Comparison of ENCODE assay signal across 21 cellular contexts in the genomic region with DNA sequence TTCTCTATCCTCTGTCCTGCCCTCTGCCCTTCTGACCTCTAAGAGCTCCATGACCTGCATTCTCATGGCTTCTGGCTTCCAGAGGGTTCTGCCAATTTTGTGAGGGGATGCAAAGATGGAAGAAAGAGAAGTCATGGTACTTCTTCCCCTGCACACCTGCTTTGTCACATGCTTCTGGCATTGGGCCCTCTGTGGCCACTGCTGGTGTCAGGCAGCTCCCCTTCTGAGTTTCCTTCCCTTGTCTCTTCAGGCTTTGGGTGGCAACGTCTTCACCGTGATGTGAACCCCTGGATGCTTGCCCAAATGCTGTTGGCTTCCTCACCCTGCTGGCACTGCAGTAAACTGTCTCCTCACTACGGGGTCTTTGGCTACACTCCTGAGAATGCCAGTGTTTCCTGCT. TPM values are rescaled to one million over a fixed set of nuclear protein-coding genes. Genes with fewer than 3 reads are reported as not detected.
DNase-seq lines count a peak whose midpoint lies in the region; ATAC-seq and TF ChIP-seq lines count a peak whose summit lies in the region.
"Had no signal": no experiment of that assay in that cellular context is flagged by ENCODE, and none has a peak within 500 bp of the region (broad histone marks: within the 10 kb centered on the region; RNA-seq: fewer than 3 reads in every experiment).

No MANE protein-coding gene starts in this region.

- H3K4me1 Mint-ChIP-seq in dendritic cell treated with granulocyte-macrophage colony-stimulating factor and Interleukin-4, amounts not matched to agents 40 ng/mL and 50 ng/mL, for 4 days (ENCODE audit: low read depth): peaks cover 15% of the 10 kb centered on the region
- H3K4me1 Mint-ChIP-seq in immature natural killer cell: no peaks in the 10 kb centered on the region
- peaks cover 9% of the 10 kb centered on the region for H3K4me1 Mint-ChIP-seq in activated CD8-positive, alpha-beta memory T cell treated with anti-CD3 and anti-CD28 coated beads, Interleukin-2, amount 10 ng/mL, durations not matched to agents 7 days and 5 days

- H3K36me3 ChIP-seq in DND-41 (ENCODE audit: insufficient read depth, low read length) (no peaks in the 10 kb centered on the region), OCI-LY7 (ENCODE audit: insufficient read depth, low read length) (no peaks in the 10 kb centered on the region)

- H3K4me1 ChIP-seq in DND-41 (ENCODE audit: insufficient read depth, low read length) (peaks cover 3% of the 10 kb centered on the region; the same call in 1 of the 2 replicates), OCI-LY7 (ENCODE audit: insufficient read depth, low read length, poor library complexity, severe bottlenecking) (peaks cover 45% of the 10 kb centered on the region)

- H3K9me2 ChIP-seq in OCI-LY7 (ENCODE audit: insufficient read depth, low read length): no peaks in the 10 kb centered on the region

- no peak overlapping the region for H3K27ac ChIP-seq in DND-41 (ENCODE audit: low read length)
- no peak overlapping the region for H3K27ac ChIP-seq in OCI-LY7 (ENCODE audit: low read depth, low read length, poor library complexity, severe bottlenecking)
- H3K27ac ChIP-seq: C4-2B had no signal

- H3K27me3 ChIP-seq in DND-41 (ENCODE audit: insufficient read depth, low read length, poor library complexity): no peaks in the 10 kb centered on the region

- no TSS peak for BruUV-seq in OCI-LY7 (replicated peaks; lab: Mats Ljungman, UMichigan)

- peak overlapping the region; percentile 6 for H3K27ac Mint-ChIP-seq in dendritic cell treated with granulocyte-macrophage colony-stimulating factor and Interleukin-4, amounts not matched to agents 40 ng/mL and 50 ng/mL, for 4 days
- H3K27ac Mint-ChIP-seq in immature natural killer cell: no peak overlapping the region
- no peak overlapping the region for H3K27ac Mint-ChIP-seq in activated CD8-positive, alpha-beta memory T cell treated with anti-CD3 and anti-CD28 coated beads, Interleukin-2, amount 10 ng/mL, durations not matched to agents 7 days and 5 days
- H3K27ac Mint-ChIP-seq: CD8-positive, alpha-beta memory T cell had no signal

- H3K27me3 Mint-ChIP-seq in dendritic cell treated with granulocyte-macrophage colony-stimulating factor and Interleukin-4, amounts not matched to agents 40 ng/mL and 50 ng/mL, for 4 days: peaks cover 2% of the 10 kb centered on the region
- H3K27me3 Mint-ChIP-seq in immature natural killer cell (ENCODE audit: low read depth in 3 of 3): peaks cover 0 to 9% (median 6%) of the 10 kb centered on the region in 3 donors
- H3K27me3 Mint-ChIP-seq in activated CD8-positive, alpha-beta memory T cell treated with anti-CD3 and anti-CD28 coated beads, Interleukin-2, amount 10 ng/mL, durations not matched to agents 7 days and 5 days: peaks cover 7% of the 10 kb centered on the region

- ATAC-seq in DND-41 (ENCODE audit: insufficient read depth, low read depth) (no peak), HG02938 (IDR thresholded peaks at IDR 0.05; ENCODE audit: unreplicated experiment) (no peak), GM21526 (IDR thresholded peaks at IDR 0.05; ENCODE audit: low FRiP score, unreplicated experiment) (no peak)
- no peak for ATAC-seq in activated CD8-positive, alpha-beta memory T cell treated with anti-CD3 and anti-CD28 coated beads, Interleukin-2, amount 10 ng/mL, durations not matched to agents 7 days and 5 days
- ATAC-seq: Panc1, SK-N-SH treated with all-trans-retinoic acid at 6 μM for 48 hours had no signal

- no peak overlapping the region for H3K4me3 ChIP-seq in DND-41 (ENCODE audit: low read depth in 1 of 2, low read length in 2 of 2)
- no peak overlapping the region for H3K4me3 ChIP-seq in OCI-LY7 (ENCODE audit: low read depth, low read length, poor library complexity, severe bottlenecking)

- H3K9me3 Mint-ChIP-seq in dendritic cell treated with granulocyte-macrophage colony-stimulating factor and Interleukin-4, amounts not matched to agents 40 ng/mL and 50 ng/mL, for 4 days: no peaks in the 10 kb centered on the region
- no peaks in the 10 kb centered on the region for H3K9me3 Mint-ChIP-seq in immature natural killer cell
- H3K9me3 Mint-ChIP-seq in activated CD8-positive, alpha-beta memory T cell treated with anti-CD3 and anti-CD28 coated beads, Interleukin-2, amount 10 ng/mL, durations not matched to agents 7 days and 5 days (ENCODE audit: low read depth): no peaks in the 10 kb centered on the region
- H3K9me3 Mint-ChIP-seq: CD8-positive, alpha-beta memory T cell had no signal

- no peak overlapping the region for H3K9ac ChIP-seq in DND-41 (ENCODE audit: low read depth, low read length)

- H4K20me1 ChIP-seq in DND-41 (ENCODE audit: insufficient read depth, low read length) (no peaks in the 10 kb centered on the region), OCI-LY7 (ENCODE audit: insufficient read depth, low read length) (no peaks in the 10 kb centered on the region)

- POLR2A ChIA-PET in OCI-LY7 (lab: Charles Lee): interaction anchor here (1.0 to 1.8 kb wide), 5 partner anchors 9 to 41 kb away, joined by 3 to 7 read pairs (median 4); no protein-coding TSS in a partner anchor

- H2AFZ ChIP-seq in DND-41 (ENCODE audit: low read depth, low read length) (peak overlapping the region; percentile 29; the same call in 1 of the 2 replicates), OCI-LY7 (ENCODE audit: low read length) (peak overlapping the region; percentile 44)

- no peaks in the 10 kb centered on the region for H3K79me2 ChIP-seq in DND-41 (ENCODE audit: insufficient read depth, low read length)
- H3K79me2 ChIP-seq in OCI-LY7 (ENCODE audit: insufficient read depth, low read depth, low read length): no peaks in the 10 kb centered on the region

- DNase-seq in DND-41 (no peak), OCI-LY7 (ENCODE audit: low spot score) (peak; percentile 20), immature natural killer cell (no peak)
- DNase-seq in activated CD8-positive, alpha-beta memory T cell treated with anti-CD3 and anti-CD28 coated beads, Interleukin-2, amount 10 ng/mL, durations not matched to agents 7 days and 5 days: no peak
- DNase-seq: ACHN; CD8-positive, alpha-beta memory T cell; GDM1; GOT3; HCEC 1CT; KG1; MV-4-11; NCI-H1694; NCI-H2081; NCI-H2171 treated with DMSO at 0.1 percent for 48 hours; NCI-H69 had no signal

- TF ChIP-seq CTCF in DND-41 (IDR thresholded peaks at IDR 0.05; ENCODE audit: borderline replicate concordance, extremely low read depth, low read length, poor library complexity, severe bottlenecking) (no peak), OCI-LY7 (conservative IDR thresholded peaks at IDR 0.05; ENCODE audit: low read length) (no peak)

- H3K4me2 ChIP-seq in DND-41 (ENCODE audit: insufficient read depth, low read length) (no peak overlapping the region), OCI-LY7 (ENCODE audit: low read length) (0 out of 2 replicates have a peak overlapping the region, but pooled peaks have one; percentile 16)

- H3K36me3 Mint-ChIP-seq in dendritic cell treated with granulocyte-macrophage colony-stimulating factor and Interleukin-4, amounts not matched to agents 40 ng/mL and 50 ng/mL, for 4 days (ENCODE audit: low read depth): no peaks in the 10 kb centered on the region
- H3K36me3 Mint-ChIP-seq in immature natural killer cell: no peaks in the 10 kb centered on the region
- no peaks in the 10 kb centered on the region for H3K36me3 Mint-ChIP-seq in activated CD8-positive, alpha-beta memory T cell treated with anti-CD3 and anti-CD28 coated beads, Interleukin-2, amount 10 ng/mL, durations not matched to agents 7 days and 5 days
- H3K36me3 Mint-ChIP-seq: CD8-positive, alpha-beta memory T cell had no signal

- CTCF ChIA-PET in OCI-LY7 (lab: Charles Lee; ENCODE audit: unreplicated experiment): interaction anchor here (0.6 kb wide), 1 partner anchor 46 kb away, joined by 3 read pairs; no protein-coding TSS in a partner anchor
- CTCF ChIA-PET in activated CD8-positive, alpha-beta memory T cell treated with anti-CD3 and anti-CD28 coated beads, Interleukin-2, amount 10 ng/mL, durations not matched to agents 7 days and 5 days (lab: Charles Lee): no interaction called here

- H3K4me3 Mint-ChIP-seq in dendritic cell treated with granulocyte-macrophage colony-stimulating factor and Interleukin-4, amounts not matched to agents 40 ng/mL and 50 ng/mL, for 4 days: no peak overlapping the region
- no peak overlapping the region for H3K4me3 Mint-ChIP-seq in immature natural killer cell
- H3K4me3 Mint-ChIP-seq in activated CD8-positive, alpha-beta memory T cell treated with anti-CD3 and anti-CD28 coated beads, Interleukin-2, amount 10 ng/mL, durations not matched to agents 7 days and 5 days: no peak overlapping the region

- no peaks in the 10 kb centered on the region for H3K9me3 ChIP-seq in DND-41 (ENCODE audit: insufficient read depth, low read length, severe bottlenecking)
- peaks cover 14% of the 10 kb centered on the region; the same call in 1 of the 2 replicates for H3K9me3 ChIP-seq in OCI-LY7 (ENCODE audit: low read length)

- intact Hi-C loops in OCI-LY7 (cut with micrococcal nuclease; ENCODE audit: unreplicated experiment): no loop called here
- intact Hi-C loops in dendritic cell treated with granulocyte-macrophage colony-stimulating factor and Interleukin-4, amounts not matched to agents 40 ng/mL and 50 ng/mL, for 4 days (cut with micrococcal nuclease): no loop called here

RNA-seq across cellular contexts. Expression of a gene that starts 8.8 kb away (rescaled TPM):
- total RNA-seq in OCI-LY7 (2014; rRNA removed; shearing (Covaris generic)): 86.1 and 107 TPM in 2 replicates
- 120 and 135 TPM in 2 replicates for total RNA-seq in OCI-LY7 (2022)
- polyA plus RNA-seq in immature natural killer cell: 100 to 1,000 TPM in 1 of 3 donors, 10 to 100 TPM in 2; 75.7 to 106 (median 84.8) TPM
- total RNA-seq in activated CD8-positive, alpha-beta memory T cell treated with anti-CD3 and anti-CD28 coated beads, Interleukin-2, amount 10 ng/mL, durations not matched to agents 7 days and 5 days: 10 to 100 TPM; 48.4 to 56.6 TPM
